25 cellular contexts compared by ENCODE assay signal in genomic region chr2:177029075-177029474, GRCh38.
DNase-seq lines count a peak whose midpoint lies in the region; ATAC-seq, FAIRE-seq and TF ChIP-seq lines count a peak whose summit lies in the region.
"Had no signal": no experiment of that assay in that cellular context is flagged by ENCODE, and none has a peak within 500 bp of the region (broad histone marks: within the 10 kb centered on the region; RNA-seq: fewer than 3 reads in every experiment).

No MANE protein-coding gene starts in this region.

- H3K4me1 ChIP-seq in HepG2 (ENCODE audit: insufficient read depth, low read length) (no peaks in the 10 kb centered on the region), right lobe of liver (no peaks in the 10 kb centered on the region)
- H3K4me1 ChIP-seq: A549; BLaER1 treated with 17β-estradiol and CSF1 and Interleukin-3, amounts not matched to agents 10 nM and 100 nM had no signal

- BruUV-seq in HepG2 (replicated peaks; lab: Mats Ljungman, UMichigan): no TSS peak

- no peak for TF ChIP-seq CTCF in HepG2 (CRISPR knock-in tag; IDR thresholded peaks at IDR 0.05)
- no peak for TF ChIP-seq CTCF in right lobe of liver (IDR thresholded peaks at IDR 0.05)
- TF ChIP-seq CTCF in brain (conservative IDR thresholded peaks at IDR 0.05): no peak
- no peak for TF ChIP-seq CTCF in progenitor cell of endocrine pancreas (IDR thresholded peaks at IDR 0.05; ENCODE audit: unreplicated experiment)

- in situ Hi-C loops in HepG2 (cut with HindIII; ENCODE audit: extremely low pct_ligation_motif_present, low pct_unique_long_range_greater_than_20kb): no loop called here

- DNase-seq in HepG2 (ENCODE audit: low spot score) (no peak), right lobe of liver (no peak), progenitor cell of endocrine pancreas (ENCODE audit: low spot score, unreplicated experiment) (no peak), HuH-7 (ENCODE audit: low spot score) (no peak)
- DNase-seq: 8988T; ACHN; AML-193; BE2C; CD4-positive, alpha-beta T cell; CD8-positive, alpha-beta memory T cell; DMS 273 treated with DMSO at 0.1 percent for 48 hours; DMS79; EL; GDM1; HFFc6 had no signal

- H3K79me2 ChIP-seq in HepG2 (ENCODE audit: insufficient read depth, low read length): no peaks in the 10 kb centered on the region

- TF ChIP-seq RAD21 in HepG2 (CRISPR knock-in tag; IDR thresholded peaks at IDR 0.05): no peak

- CTCF ChIA-PET in HepG2 (lab: Yijun Ruan, JAX; ENCODE audit: low intra/inter-chr PET ratio, low total read pairs): no interaction called here

- H3K4me3 ChIP-seq in HepG2 (replicated peaks in 1 of 3; ENCODE audit: insufficient read depth in 1 of 3, low read depth in 2 of 3, low read length in 3 of 3) (no peak overlapping the region), right lobe of liver (no peak overlapping the region)
- H3K4me3 ChIP-seq: A549; BLaER1 treated with 17β-estradiol and CSF1 and Interleukin-3, amounts not matched to agents 10 nM and 100 nM; GM12878; GM23338 had no signal

- H2AFZ ChIP-seq in HepG2 (ENCODE audit: low read length): no peak overlapping the region
- H2AFZ ChIP-seq: GM23338 had no signal

- peaks cover 0 to 11% of the 10 kb centered on the region in 2 experiments; a peak in 1 of 5 replicates for H3K27me3 ChIP-seq in HepG2 (ENCODE audit: control insufficient read depth in 1 of 2, insufficient read depth in 2 of 2, low read length in 2 of 2)
- no peaks in the 10 kb centered on the region for H3K27me3 ChIP-seq in right lobe of liver
- H3K27me3 ChIP-seq: BE2C; BLaER1 treated with 17β-estradiol and CSF1 and Interleukin-3, amounts not matched to agents 10 nM and 100 nM had no signal

- H3K27ac Mint-ChIP-seq in brain (peak overlapping the region in 3 of 5 experiments; percentile 7 to 71 (median 30)), progenitor cell of endocrine pancreas (peak overlapping the region; percentile 46)
- H3K27ac Mint-ChIP-seq: CD14-positive monocyte; CD4-positive, alpha-beta T cell; CD8-positive, alpha-beta memory T cell; GM23338; H9; HFFc6 had no signal

- H3K4me1 Mint-ChIP-seq in brain: peaks cover 70% of the 10 kb centered on the region
- peaks cover 10% of the 10 kb centered on the region for H3K4me1 Mint-ChIP-seq in progenitor cell of endocrine pancreas (ENCODE audit: low read depth)
- H3K4me1 Mint-ChIP-seq: CD14-positive monocyte; CD8-positive, alpha-beta memory T cell had no signal

- WGBS in HepG2 (ENCODE audit: low lambda C conversion rate): 31% methylated on average over 2 of the region's 2 CpGs
- WGBS in right lobe of liver (ENCODE audit: insufficient coverage, low coverage, low lambda C conversion rate, missing lambda C conversion rate): 60% methylated on average over 2 of the region's 2 CpGs

- intact Hi-C loops in HepG2 (cut with micrococcal nuclease; ENCODE audit: unreplicated experiment) (loop anchor here (1.0 kb wide), 1 partner anchor 118 kb away; no protein-coding TSS in a partner anchor), right lobe of liver (cut with DNase I) (no loop called here)

- H3K9ac ChIP-seq in HepG2 (ENCODE audit: insufficient read depth, low read depth, low read length): no peak overlapping the region
- H3K9ac ChIP-seq: BLaER1 treated with 17β-estradiol and CSF1 and Interleukin-3, amounts not matched to agents 10 nM and 100 nM had no signal

- H3K27ac ChIP-seq in HepG2 (ENCODE audit: extremely low read length, insufficient read depth, low read length) (no peak overlapping the region), right lobe of liver (no peak overlapping the region)
- H3K27ac ChIP-seq: A549; BLaER1 treated with 17β-estradiol and CSF1 and Interleukin-3, amounts not matched to agents 10 nM and 100 nM had no signal

- no peak for FAIRE-seq in HepG2 (lab: Jason Lieb, UNC)
- FAIRE-seq: A549, D721Med, GM19239 had no signal

- H3K4me3 Mint-ChIP-seq in brain (no peak overlapping the region), progenitor cell of endocrine pancreas (ENCODE audit: low read depth) (no peak overlapping the region)
- H3K4me3 Mint-ChIP-seq: CD14-positive monocyte; CD4-positive, alpha-beta T cell; CD8-positive, alpha-beta memory T cell; GM23338; H9; HFFc6 had no signal

- no peaks in the 10 kb centered on the region for H3K9me3 ChIP-seq in HepG2 (ENCODE audit: low read length)
- H3K9me3 ChIP-seq in right lobe of liver: no peaks in the 10 kb centered on the region
- H3K9me3 ChIP-seq: A549; BE2C; BLaER1 treated with 17β-estradiol and CSF1 and Interleukin-3, amounts not matched to agents 10 nM and 100 nM had no signal

- H3K9me3 Mint-ChIP-seq in brain (no peaks in the 10 kb centered on the region), progenitor cell of endocrine pancreas (ENCODE audit: low read depth) (no peaks in the 10 kb centered on the region)
- H3K9me3 Mint-ChIP-seq: CD4-positive, alpha-beta T cell; CD8-positive, alpha-beta memory T cell; GM23338; H9; HFFc6 had no signal

- H3K27me3 Mint-ChIP-seq in brain (peaks cover 3% of the 10 kb centered on the region), progenitor cell of endocrine pancreas (peaks cover 42% of the 10 kb centered on the region)

- H3K36me3 Mint-ChIP-seq in brain: no peaks in the 10 kb centered on the region
- H3K36me3 Mint-ChIP-seq in progenitor cell of endocrine pancreas (ENCODE audit: insufficient read depth): no peaks in the 10 kb centered on the region
- H3K36me3 Mint-ChIP-seq: CD14-positive monocyte had no signal

- no peak overlapping the region for H3K4me2 ChIP-seq in HepG2 (ENCODE audit: low read depth, low read length)
- H3K4me2 ChIP-seq: A549; BLaER1 treated with 17β-estradiol and CSF1 and Interleukin-3, amounts not matched to agents 10 nM and 100 nM; GM23338 had no signal

- no peak for TF ChIP-seq EP300 in HepG2 (IDR thresholded peaks at IDR 0.05; ENCODE audit: low read depth in 2 of 2, low read length in 2 of 2)
- no peak for TF ChIP-seq EP300 in HepG2 (CRISPR knock-in tag; IDR thresholded peaks at IDR 0.05; ENCODE audit: borderline replicate concordance)

- POLR2A ChIA-PET in HepG2 (lab: Yijun Ruan, JAX): no interaction called here

- TF ChIP-seq POLR2A in HepG2 (IDR thresholded peaks at IDR 0.05; ENCODE audit: insufficient read depth in 1 of 2, low read depth in 2 of 2, low read length in 2 of 2): no peak
- TF ChIP-seq POLR2A in right lobe of liver (IDR thresholded peaks at IDR 0.05): no peak

- ATAC-seq in HepG2 (no peak), right lobe of liver (no peak), HG03469 (IDR thresholded peaks at IDR 0.05; ENCODE audit: unreplicated experiment) (no peak)
- ATAC-seq: A549, GM12878 had no signal

- no peaks in the 10 kb centered on the region for H4K20me1 ChIP-seq in HepG2 (ENCODE audit: insufficient read depth, low read length)
- H4K20me1 ChIP-seq: BLaER1 treated with 17β-estradiol and CSF1 and Interleukin-3, amounts not matched to agents 10 nM and 100 nM had no signal

- no peaks in the 10 kb centered on the region for H3K36me3 ChIP-seq in HepG2 (replicated peaks in 1 of 2; ENCODE audit: control insufficient read depth in 1 of 2, insufficient read depth in 2 of 2, low read length in 2 of 2)
- H3K36me3 ChIP-seq in right lobe of liver: no peaks in the 10 kb centered on the region
- H3K36me3 ChIP-seq: BE2C; BLaER1 treated with 17β-estradiol and CSF1 and Interleukin-3, amounts not matched to agents 10 nM and 100 nM had no signal

TF ChIP-seq in HepG2, 621 proteins besides CTCF, POLR2A, EP300 and RAD21:
- TF ChIP-seq IKZF4 (CRISPR knock-in tag; IDR thresholded peaks at IDR 0.05; ENCODE audit: borderline replicate concordance, low read depth, not compliant biosample characterization) (no peak), MNT (IDR thresholded peaks at IDR 0.05) (peak; percentile 98), MYPOP (CRISPR knock-in tag; IDR thresholded peaks at IDR 0.05) (no peak), RXRB (CRISPR knock-in tag; IDR thresholded peaks at IDR 0.05; ENCODE audit: borderline replicate concordance) (no peak), CENPX (CRISPR knock-in tag; IDR thresholded peaks at IDR 0.05) (no peak), MED13 (CRISPR knock-in tag; IDR thresholded peaks at IDR 0.05) (no peak), ZNF567 (CRISPR knock-in tag; IDR thresholded peaks at IDR 0.05; ENCODE audit: borderline replicate concordance) (no peak), NCOR1 (IDR thresholded peaks at IDR 0.05; ENCODE audit: borderline replicate concordance, low read length) (no peak), ZNF660 (CRISPR knock-in tag; IDR thresholded peaks at IDR 0.05; ENCODE audit: borderline replicate concordance, low read depth) (no peak)
TF ChIP-seq in HepG2: peak in this region for 1.
